Comparison of ENCODE assay signal across 1 cellular context in genomic region chr9:113012492-113012891, GRCh38.
TF ChIP-seq lines count a peak whose summit lies in the region.

No MANE protein-coding gene starts in this region.

TF ChIP-seq in SK-N-SH treated with all-trans-retinoic acid at 6 μM for 48 hours, 23 proteins besides CTCF, POLR2A, EP300 and RAD21 (continued from another document):
- no peak for TF ChIP-seq ZFP30 (CRISPR knock-in tag; IDR thresholded peaks at IDR 0.05)
- no peak for TF ChIP-seq PPARA (CRISPR knock-in tag; IDR thresholded peaks at IDR 0.05; ENCODE audit: borderline replicate concordance)
- no peak for TF ChIP-seq CREB5 (CRISPR knock-in tag; IDR thresholded peaks at IDR 0.05; ENCODE audit: low read depth)
